32 cellular contexts compared by ENCODE assay signal in the genomic region with DNA sequence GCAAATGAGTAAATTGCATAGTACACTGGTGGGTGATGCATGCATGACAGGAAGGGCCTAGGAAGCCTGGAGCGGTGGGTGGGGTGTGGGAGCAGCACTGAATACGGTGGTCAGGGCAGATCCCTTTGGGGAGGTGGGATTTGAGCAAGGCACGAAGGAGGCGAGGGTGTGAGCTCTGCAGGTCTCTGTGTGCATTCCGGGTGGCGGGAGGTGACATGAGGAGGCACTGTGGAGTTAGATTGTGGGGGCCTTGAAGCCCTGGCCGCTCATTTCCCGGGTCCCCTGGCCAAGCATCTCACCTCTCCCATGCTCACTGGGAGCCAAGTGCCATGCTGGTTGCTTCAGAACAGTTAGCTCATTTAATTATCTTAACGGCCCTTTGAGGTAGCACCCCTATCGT. TPM values are rescaled to one million over a fixed set of nuclear protein-coding genes. Genes with fewer than 3 reads are reported as not detected.
"Had no signal": no experiment of that assay in that cellular context is flagged by ENCODE, and none has a peak within 500 bp of the region (broad histone marks: within the 10 kb centered on the region; RNA-seq: fewer than 3 reads in every experiment).

No MANE protein-coding gene starts in this region.

- H3K27me3 ChIP-seq: adrenal gland, breast epithelium, dorsolateral prefrontal cortex had no signal

- ATAC-seq: activated CD4-positive, alpha-beta T cell treated with anti-CD3 and anti-CD28 coated beads for 36 hours; activated CD4-positive, CD25-positive, alpha-beta regulatory T cell treated with anti-CD3 and anti-CD28 coated beads, Interleukin-2, amount 50 U/mL, for 24 hours; activated CD8-positive, alpha-beta memory T cell treated with anti-CD3 and anti-CD28 coated beads, Interleukin-2, amount 10 ng/mL, durations not matched to agents 7 days and 5 days; activated CD8-positive, alpha-beta T cell treated with anti-CD3 and anti-CD28 coated beads, Interleukin-2, amount 10 ng/mL, durations not matched to agents 7 days and 5 days; activated naive CD8-positive, alpha-beta T cell treated with anti-CD3 and anti-CD28 coated beads, Interleukin-2, amount 50 U/mL, for 24 hours; esophagus mucosa; T-helper 17 cell had no signal

- H3K4me1 ChIP-seq: adrenal gland, breast epithelium had no signal

- H3K4me3 ChIP-seq: adrenal gland, breast epithelium, coronary artery, dorsolateral prefrontal cortex had no signal

- H3K36me3 ChIP-seq: adrenal gland, breast epithelium, WERI-Rb-1 had no signal

- H3K9me3 ChIP-seq: adrenal gland, breast epithelium had no signal

- DNase-seq: activated B cell treated with CpG ODN at 0.5 μM for 24 hours; activated CD4-positive, alpha-beta memory T cell treated with anti-CD3 and anti-CD28 coated beads for 36 hours; activated CD4-positive, alpha-beta T cell treated with anti-CD3 and anti-CD28 coated beads for 36 hours; activated CD4-positive, alpha-beta T cell treated with anti-CD3 and anti-CD28 coated beads, Interleukin-2, amount 10 ng/mL, durations not matched to agents 24 days and 14 days; activated CD8-positive, alpha-beta memory T cell treated with anti-CD3 and anti-CD28 coated beads, Interleukin-2, amount 10 ng/mL, durations not matched to agents 7 days and 5 days; activated CD8-positive, alpha-beta memory T cell treated with anti-CD3 and anti-CD28 coated beads, Interleukin-2, amount 50 U/mL, for 4 hours; activated CD8-positive, alpha-beta T cell treated with anti-CD3 and anti-CD28 coated beads, Interleukin-2, amount 10 ng/mL, durations not matched to agents 7 days and 5 days; activated effector memory CD4-positive, alpha-beta T cell treated with anti-CD3 and anti-CD28 coated beads, Interleukin-2, amount 50 U/mL, for 16 hours; activated naive CD4-positive, alpha-beta T cell treated with anti-CD3 and anti-CD28 coated beads for 36 hours; activated naive CD8-positive, alpha-beta T cell treated with anti-CD3 and anti-CD28 coated beads for 36 hours; activated naive CD8-positive, alpha-beta T cell treated with anti-CD3 and anti-CD28 coated beads, Interleukin-2, amount 50 U/mL, for 24 hours; activated T-cell treated with anti-CD3 and anti-CD28 coated beads, Interleukin-2, amount 50 U/mL, for 1 hour; activated T-cell treated with anti-CD3 and anti-CD28 coated beads, Interleukin-2, amount 50 U/mL, for 48 hours; adrenal gland; amygdala; aorta; dorsolateral prefrontal cortex; effector memory CD4-positive, alpha-beta T cell; endodermal cell; foreskin fibroblast; T-helper 1 cell; T-helper 17 cell; T1000; WERI-Rb-1 had no signal

- H3K27ac ChIP-seq: adrenal gland, breast epithelium, coronary artery, dorsolateral prefrontal cortex, WERI-Rb-1 had no signal

RNA-seq across cellular contexts. Expression of a gene that starts 6.2 kb away (rescaled TPM):
- total RNA-seq: activated CD4-positive, alpha-beta T cell treated with anti-CD3 and anti-CD28 coated beads, Interleukin-2, amount 10 ng/mL, durations not matched to agents 24 days and 14 days; activated CD8-positive, alpha-beta memory T cell treated with anti-CD3 and anti-CD28 coated beads for 36 hours; activated naive CD8-positive, alpha-beta T cell treated with anti-CD3 and anti-CD28 coated beads for 36 hours; activated T-helper 1 cell treated with anti-CD3 and anti-CD28 coated beads, Interleukin-12 subunit alpha, Interleukin-12 subunit beta, Interleukin-2, Interleukin-4 antibody, amounts not matched to agents 30 ng/mL and 10 ng/mL and 1 ng/mL, durations not matched to agents 14 hours and 24 hours and 36 hours; epithelial cell of proximal tubule; frontal cortex had no signal
